8 cellular contexts compared by ENCODE assay signal in genomic region chr11:68904458-68904847, GRCh38. TPM values are rescaled to one million over a fixed set of nuclear protein-coding genes. Genes with fewer than 3 reads are reported as not detected.
DNase-seq lines count a peak whose midpoint lies in the region; ATAC-seq and TF ChIP-seq lines count a peak whose summit lies in the region.

No MANE protein-coding gene starts in this region.

- in situ Hi-C loops in ACHN (cut with HindIII; ENCODE audit: low pct_ligation_motif_present, low pct_unique_long_range_greater_than_20kb, low sequenced_read_pairs) = no loop called here

- H4K8ac ChIP-seq in trophoblast cell (ENCODE audit: low read depth, low read length) = peak overlapping the region; percentile 100

- H3K4me1 ChIP-seq in CD8-positive, alpha-beta T cell (ENCODE audit: insufficient read depth, low read length) = peaks cover 19% of the 10 kb centered on the region
- H3K4me1 ChIP-seq in GM23338 (ENCODE audit: insufficient read depth) (peaks cover 14% of the 10 kb centered on the region), esophagus squamous epithelium (peaks cover 19 to 39% (median 21%) of the 10 kb centered on the region in 3 donors), trophoblast cell (ENCODE audit: control insufficient read depth in 1 of 2, insufficient read depth in 2 of 2, low read length in 2 of 2) (peaks cover 4 to 5% of the 10 kb centered on the region in 2 experiments)

- peak overlapping the region; percentile 72 for H3K14ac ChIP-seq in trophoblast cell (ENCODE audit: low read length)

- H3K9me3 ChIP-seq in CD8-positive, alpha-beta T cell (ENCODE audit: low read length) = no peaks in the 10 kb centered on the region
- H3K9me3 ChIP-seq in esophagus squamous epithelium = no peaks in the 10 kb centered on the region
- H3K9me3 ChIP-seq in trophoblast cell (ENCODE audit: insufficient read depth, low read depth, low read length) = no peaks in the 10 kb centered on the region

- H3K4me3 ChIP-seq in CD8-positive, alpha-beta T cell (ENCODE audit: low read depth, low read length) = peak overlapping the region; percentile 55
- H3K4me3 ChIP-seq in GM23338 (peak overlapping the region; percentile 100), esophagus squamous epithelium (peak overlapping the region; percentile 66 to 99 (median 92)), trophoblast cell (ENCODE audit: low read depth, low read length) (peak overlapping the region; percentile 98)

- H2AFZ ChIP-seq in GM23338 (peak overlapping the region; percentile 95), trophoblast cell (ENCODE audit: insufficient read depth, low read length, poor library complexity) (peak overlapping the region; percentile 81)

- H3K9me2 ChIP-seq in GM23338 (ENCODE audit: insufficient read depth) = no peaks in the 10 kb centered on the region

- peak overlapping the region; percentile 95 for H3K4ac ChIP-seq in trophoblast cell (ENCODE audit: low read depth, low read length)

- no peak overlapping the region for H4K91ac ChIP-seq in trophoblast cell (ENCODE audit: low read depth, low read length)

- peaks cover 16% of the 10 kb centered on the region; the same call in 1 of the 2 replicates for H4K20me1 ChIP-seq in GM23338 (replicated peaks; ENCODE audit: insufficient read depth)

- no peak for TF ChIP-seq CTCF in CD8-positive, alpha-beta T cell (IDR thresholded peaks at IDR 0.05)
- TF ChIP-seq CTCF in GM23338 (conservative IDR thresholded peaks at IDR 0.05; ENCODE audit: low read depth in 2 of 2) (no peak), esophagus squamous epithelium (IDR thresholded peaks at IDR 0.05) (no peak)

- TF ChIP-seq POLR2A in esophagus squamous epithelium (IDR thresholded peaks at IDR 0.05) = no peak

- no peak overlapping the region for H2AK5ac ChIP-seq in trophoblast cell (ENCODE audit: low read length)

- WGBS in esophagus squamous epithelium, 2 donors = 3 to 12% methylated on average over 4 to 8 of the region's 13 CpGs
- no CpG with 5 or more reads among the region's 13 CpGs for WGBS in trophoblast cell (ENCODE audit: extremely low coverage, insufficient coverage, insufficient read length)

- 0 out of 2 replicates have a peak, but pooled peaks cover 3% of the 10 kb centered on the region for H3F3A ChIP-seq in GM23338 (replicated peaks; ENCODE audit: low read depth)

- no peaks in the 10 kb centered on the region for H3K27me3 ChIP-seq in CD8-positive, alpha-beta T cell (ENCODE audit: insufficient read depth, low read length)
- H3K27me3 ChIP-seq in GM23338 (ENCODE audit: insufficient read depth) (no peaks in the 10 kb centered on the region), esophagus squamous epithelium (no peaks in the 10 kb centered on the region), trophoblast cell (ENCODE audit: insufficient read depth, low read length) (no peaks in the 10 kb centered on the region)

- no peak overlapping the region for H4K12ac ChIP-seq in trophoblast cell (ENCODE audit: low read depth, low read length)

- H2BK120ac ChIP-seq in trophoblast cell (ENCODE audit: insufficient read depth, low read length, poor library complexity) = no peak overlapping the region

- peak; percentile 13 for ATAC-seq in CD8-positive, alpha-beta T cell
- no peak; the same call in 2 of the 3 replicates for ATAC-seq in GM23338

- H3K27ac Mint-ChIP-seq in CD8-positive, alpha-beta T cell = peak overlapping the region; percentile 97
- peak overlapping the region; percentile 96 for H3K27ac Mint-ChIP-seq in GM23338

- H3K27me3 Mint-ChIP-seq in CD8-positive, alpha-beta T cell (ENCODE audit: low read depth) = no peaks in the 10 kb centered on the region
- peaks cover 8% of the 10 kb centered on the region for H3K27me3 Mint-ChIP-seq in GM23338 (ENCODE audit: insufficient read depth, low read depth, poor library complexity)

- H3K36me3 ChIP-seq in CD8-positive, alpha-beta T cell (ENCODE audit: insufficient read depth, low read length) = peaks cover 7% of the 10 kb centered on the region
- peaks cover 17% of the 10 kb centered on the region for H3K36me3 ChIP-seq in GM23338 (ENCODE audit: insufficient read depth)
- peaks cover 0 to 46% (median 18%) of the 10 kb centered on the region in 3 donors for H3K36me3 ChIP-seq in esophagus squamous epithelium
- peaks cover 6 to 16% of the 10 kb centered on the region in 2 experiments for H3K36me3 ChIP-seq in trophoblast cell (ENCODE audit: control insufficient read depth in 1 of 2, insufficient read depth in 2 of 2, low read length in 2 of 2)

- H3K18ac ChIP-seq in trophoblast cell (ENCODE audit: low read length) = no peak overlapping the region

- CTCF ChIA-PET in CD8-positive, alpha-beta T cell (lab: Charles Lee) = interaction anchor here (1.0 kb wide), 1 partner anchor 766 kb away, joined by 3 read pairs; no protein-coding TSS in a partner anchor

- no peak overlapping the region for H2BK12ac ChIP-seq in trophoblast cell (ENCODE audit: low read length)

- H3K4me3 Mint-ChIP-seq in CD8-positive, alpha-beta T cell = peak overlapping the region; percentile 98
- H3K4me3 Mint-ChIP-seq in GM23338 = peak overlapping the region; percentile 97

- H3K36me3 Mint-ChIP-seq in CD8-positive, alpha-beta T cell = peaks cover 50% of the 10 kb centered on the region
- peaks cover 29% of the 10 kb centered on the region for H3K36me3 Mint-ChIP-seq in GM23338 (ENCODE audit: low read depth)

- H3K9ac ChIP-seq in trophoblast cell (ENCODE audit: low read length) = peak overlapping the region; percentile 94

- no peak overlapping the region for H3K23ac ChIP-seq in trophoblast cell (ENCODE audit: low read length)

- DNase-seq in CD8-positive, alpha-beta T cell = no peak
- DNase-seq in GM23338 (ENCODE audit: low spot score) (no peak), SW480 (ENCODE audit: low spot score) (peak; percentile 18), esophagus squamous epithelium (lab: John Stamatoyannopoulos, UW) (no peak), trophoblast cell (peak in 1 of 2 donors; percentile 14), ACHN (no peak), midbrain (lab: John Stamatoyannopoulos, UW) (no peak), NCI-H510A treated with DMSO at 0.1 percent for 48 hours (lab: John Stamatoyannopoulos, UW) (no peak)

- intact Hi-C loops in CD8-positive, alpha-beta T cell (cut with DNase I, micrococcal nuclease) = loop anchor here (1.0 to 5.0 kb wide), 5 partner anchors 62 to 738 kb away; partner anchors contain the start of genes CCND1 (in 1 of the 2), PPP6R3 (in 1 of the 2) and TPCN2 (in 1 of the 2)
- intact Hi-C loops in esophagus squamous epithelium (cut with DNase I) = no loop called here

- H3K4me2 ChIP-seq in GM23338 = peak overlapping the region; percentile 85
- H3K4me2 ChIP-seq in trophoblast cell (ENCODE audit: low read length) = peak overlapping the region; percentile 71

- no peaks in the 10 kb centered on the region for H3K9me3 Mint-ChIP-seq in CD8-positive, alpha-beta T cell
- H3K9me3 Mint-ChIP-seq in GM23338 = no peaks in the 10 kb centered on the region

- H3K4me1 Mint-ChIP-seq in CD8-positive, alpha-beta T cell (ENCODE audit: low read depth) = peaks cover 46% of the 10 kb centered on the region
- H3K4me1 Mint-ChIP-seq in GM23338 = peaks cover 33% of the 10 kb centered on the region

- POLR2A ChIA-PET in CD8-positive, alpha-beta T cell (lab: Charles Lee) = no interaction called here

- H3K79me2 ChIP-seq in GM23338 (replicated peaks; ENCODE audit: insufficient read depth) (peaks cover 67% of the 10 kb centered on the region), trophoblast cell (ENCODE audit: control insufficient read depth, insufficient read depth, low read length, poor library complexity) (peaks cover 9% of the 10 kb centered on the region)

- H3K27ac ChIP-seq in CD8-positive, alpha-beta T cell (ENCODE audit: low read depth, low read length) = peak overlapping the region; percentile 64
- H3K27ac ChIP-seq in GM23338 (ENCODE audit: low read depth) = no peak overlapping the region
- H3K27ac ChIP-seq in esophagus squamous epithelium = peak overlapping the region; percentile 86 to 96 (median 90)
- H3K27ac ChIP-seq in trophoblast cell (ENCODE audit: low read depth, low read length) = no peak overlapping the region

- H2BK5ac ChIP-seq in trophoblast cell (ENCODE audit: low read depth, low read length, poor library complexity) = no peak overlapping the region

- H3K79me1 ChIP-seq in trophoblast cell (ENCODE audit: low read length) = peaks cover 6% of the 10 kb centered on the region

TF ChIP-seq in GM23338, 12 proteins besides CTCF, POLR2A, EP300 and RAD21 (continues in another document):
- no peak for TF ChIP-seq ZNF114 (CRISPR knock-in tag; IDR thresholded peaks at IDR 0.05)
- no peak for TF ChIP-seq EZH2 (IDR thresholded peaks at IDR 0.05; ENCODE audit: low read depth, unreplicated experiment)
- TF ChIP-seq POLR2AphosphoS5 (IDR thresholded peaks at IDR 0.05; ENCODE audit: low read depth) = no peak
- TF ChIP-seq NANOG (IDR thresholded peaks at IDR 0.05; ENCODE audit: borderline replicate concordance) = no peak

RNA-seq across cellular contexts. Expression of gene IGHMBP2, which starts 0.8 kb away (rescaled TPM):
- 10 to 100 TPM; 25.5 to 27.3 TPM for total RNA-seq in CD8-positive, alpha-beta T cell
- 13.7 and 27.7 TPM in 2 replicates for total RNA-seq in GM23338 (2014; rRNA removed; shearing (Covaris generic))
- 14.3 TPM in 2 replicates for polyA plus RNA-seq in GM23338 (2016; fragmentation: Nextera tagmentation; extraction: Ambion mirVana)
- 10 to 100 TPM in 3 of 4 donors, 1 to 10 TPM in 1; 9.7 to 15.3 (median 12.8) TPM for total RNA-seq in esophagus squamous epithelium
- 6.2 and 6.6 TPM in 2 replicates for polyA plus RNA-seq in trophoblast cell (2013)

RNA-seq across cellular contexts. Expression of gene MRPL21, which starts 0.8 kb away (rescaled TPM):
- 10 to 100 TPM; 48.4 to 53.6 TPM for total RNA-seq in CD8-positive, alpha-beta T cell
- 46.6 and 62.4 TPM in 2 replicates for total RNA-seq in GM23338 (2014; rRNA removed; shearing (Covaris generic))
- 232 and 238 TPM in 2 replicates for polyA plus RNA-seq in GM23338 (2016; fragmentation: Nextera tagmentation; extraction: Ambion mirVana)
- 10 to 100 TPM; 39.7 to 81.5 (median 48.6) TPM for total RNA-seq in esophagus squamous epithelium
- polyA plus RNA-seq in trophoblast cell (2013) = 47.9 and 49.0 TPM in 2 replicates

Comparison
In these comparisons a context has a peak if more than half of its experiments do, and no peak if none do; other contexts are left out.
1. H3K27ac ChIP-seq: peak in CD8-positive, alpha-beta T cell (single experiment) and esophagus squamous epithelium (4 of 4); none in GM23338 (single experiment) and trophoblast cell (single experiment).
2. Peak in every context shown above with its lines, with median percentiles within 50 percentile points of each other: H3K4me3 ChIP-seq.